Comparison of ENCODE assay signal across 6 cellular contexts in the genomic region with DNA sequence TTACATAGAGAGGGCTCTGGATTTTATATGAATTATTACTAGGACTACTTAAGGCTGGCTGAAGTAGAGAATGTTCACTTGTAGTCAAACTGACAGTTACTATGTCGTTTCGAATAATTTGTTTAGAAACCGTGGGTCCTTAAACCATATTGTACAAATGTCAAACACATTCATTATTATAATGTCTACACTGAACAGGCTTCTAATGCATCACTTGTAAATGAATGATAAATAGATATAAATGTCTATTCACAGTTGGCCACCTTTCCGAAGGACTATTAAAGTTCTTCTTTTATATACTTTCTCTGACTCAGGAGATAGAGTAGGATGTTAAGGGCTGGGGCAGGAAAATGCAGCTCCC.
"Had no signal": no experiment of that assay in that cellular context is flagged by ENCODE, and none has a peak within 500 bp of the region (broad histone marks: within the 10 kb centered on the region; RNA-seq: fewer than 3 reads in every experiment).

No MANE protein-coding gene starts in this region.

- H3K4me1 Mint-ChIP-seq: IgD-negative memory B cell had no signal

- H3K4me3 Mint-ChIP-seq: IgD-negative memory B cell had no signal

- H3K27me3 Mint-ChIP-seq: IgD-negative memory B cell had no signal

- H3K27ac ChIP-seq: HL-60 had no signal

- H3K4me3 ChIP-seq: K562 had no signal

- H3K9me3 Mint-ChIP-seq: IgD-negative memory B cell had no signal

- ATAC-seq: HepG2, K562 had no signal

- DNase-seq: IMR-90, KBM-7 had no signal
